In the genomic region with DNA sequence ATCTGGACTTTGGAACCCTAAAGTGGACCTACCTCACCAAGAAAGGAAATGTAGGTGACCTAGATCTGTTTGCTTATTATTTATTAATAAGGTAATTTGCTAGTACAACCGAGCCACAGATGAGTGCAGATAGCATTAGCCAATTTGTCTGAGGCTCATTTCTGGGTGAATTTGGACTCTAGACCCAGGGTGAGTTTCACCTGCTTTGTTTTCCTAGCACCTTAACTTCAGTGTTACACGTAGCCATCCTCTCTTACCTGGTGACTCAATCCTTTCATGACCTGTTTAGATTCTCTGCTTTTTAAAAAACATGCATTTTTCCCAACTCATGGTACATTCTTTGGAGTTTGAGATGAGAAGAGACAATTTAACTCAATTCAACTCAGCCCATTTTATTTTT, we compare ENCODE assay signal across 22 cellular contexts.
"Had no signal": no experiment of that assay in that cellular context is flagged by ENCODE, and none has a peak within 500 bp of the region (broad histone marks: within the 10 kb centered on the region; RNA-seq: fewer than 3 reads in every experiment).

No MANE protein-coding gene starts in this region.

- DNase-seq: head of caudate nucleus; hypothalamus; immature natural killer cell; islet precursor cell; left ventricle myocardium superior; lower lobe of right lung; mammary epithelial cell; mesenchymal stem cell; naive thymus-derived CD4-positive, alpha-beta T cell; ovary; spleen; stimulated activated CD4-positive, alpha-beta T cell treated with anti-CD3 and anti-CD28 coated beads, Interleukin-4, amount 100 ng/mL, for 24 hours; stimulated activated naive CD4-positive, alpha-beta T cell; uterus had no signal

- H3K27me3 ChIP-seq: ovary, right atrium auricular region, spleen, suprapubic skin, tibial nerve, uterus had no signal

- ATAC-seq: left ventricle myocardium superior; lower lobe of right lung; naive thymus-derived CD4-positive, alpha-beta T cell; natural killer cell treated with Interleukin-12 subunit alpha and Interleukin-12 subunit beta and Interleukin-15 and Interleukin-18, amount 100 ng/mL, for 72 hours; sciatic nerve; stimulated activated effector memory CD8-positive, alpha-beta T cell treated with anti-CD3 and anti-CD28 coated beads, Interleukin-12 subunit alpha, Interleukin-12 subunit beta, amount 100 ng/mL, for 72 hours had no signal

- H3K4me1 ChIP-seq: lower lobe of right lung, right atrium auricular region, spleen, suprapubic skin, tibial nerve, uterus had no signal

- H3K9me3 ChIP-seq: lower lobe of right lung, ovary, right atrium auricular region, suprapubic skin, thoracic aorta, uterus had no signal

- H3K27ac ChIP-seq: lower lobe of right lung, ovary, right atrium auricular region, skin epidermis, spleen, suprapubic skin, thoracic aorta, tibial nerve, uterus had no signal

- H3K4me3 ChIP-seq: lower lobe of right lung, ovary, right atrium auricular region, skin epidermis, spleen, suprapubic skin, thoracic aorta, tibial nerve, uterus had no signal

- H3K36me3 ChIP-seq: lower lobe of right lung, ovary, right atrium auricular region, spleen, suprapubic skin, thoracic aorta, tibial nerve, uterus had no signal
